ENCODE assay signal across 33 cellular contexts in the genomic region with DNA sequence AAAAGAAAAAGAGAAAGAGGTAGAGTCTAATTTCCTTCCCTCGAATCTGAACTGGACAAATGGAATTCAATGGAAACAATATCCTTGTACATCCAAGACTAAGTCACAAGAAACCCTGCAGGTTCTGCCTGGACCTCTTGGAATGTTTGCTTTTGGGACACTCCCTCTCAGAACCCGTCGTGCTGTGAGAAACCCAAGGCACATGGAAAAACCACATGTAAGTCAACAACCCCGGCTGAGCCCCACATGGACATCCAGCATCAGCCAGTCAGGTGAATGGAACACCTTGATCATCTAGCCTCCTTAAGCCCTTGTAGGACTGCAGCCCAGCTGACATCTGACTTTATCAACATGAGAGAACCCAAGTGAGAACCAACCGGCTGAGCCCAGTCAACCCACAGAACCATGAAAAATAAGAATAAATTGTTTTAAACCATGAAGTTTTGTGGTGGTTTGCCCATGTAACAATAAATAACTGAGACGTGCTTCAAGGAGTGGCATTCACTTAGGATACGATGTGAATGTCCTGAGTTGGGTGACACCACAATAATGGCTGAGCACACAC. TPM values are rescaled to one million over a fixed set of nuclear protein-coding genes. Genes with fewer than 3 reads are reported as not detected.
"Had no signal": no experiment of that assay in that cellular context is flagged by ENCODE, and none has a peak within 500 bp of the region (broad histone marks: within the 10 kb centered on the region; RNA-seq: fewer than 3 reads in every experiment).

No MANE protein-coding gene starts in this region.

- ATAC-seq: activated CD4-positive, alpha-beta T cell treated with anti-CD3 and anti-CD28 coated beads for 36 hours; activated CD8-positive, alpha-beta memory T cell treated with anti-CD3 and anti-CD28 coated beads, Interleukin-2, amount 10 ng/mL, durations not matched to agents 7 days and 5 days; activated CD8-positive, alpha-beta T cell treated with anti-CD3 and anti-CD28 coated beads, Interleukin-2, amount 10 ng/mL, durations not matched to agents 7 days and 5 days; activated naive CD8-positive, alpha-beta T cell treated with anti-CD3 and anti-CD28 coated beads, Interleukin-2, amount 50 U/mL, for 24 hours; gastroesophageal sphincter; heart right ventricle had no signal

- DNase-seq: activated CD4-positive, alpha-beta memory T cell treated with anti-CD3 and anti-CD28 coated beads for 36 hours; activated CD4-positive, alpha-beta T cell treated with anti-CD3 and anti-CD28 coated beads for 36 hours; activated CD4-positive, alpha-beta T cell treated with anti-CD3 and anti-CD28 coated beads, Interleukin-2, amount 10 ng/mL, durations not matched to agents 24 days and 14 days; activated CD4-positive, CD25-positive, alpha-beta regulatory T cell; activated CD4-positive, CD25-positive, alpha-beta regulatory T cell treated with anti-CD3 and anti-CD28 coated beads, Interleukin-2, amount 50 U/mL, for 72 hours; activated CD8-positive, alpha-beta memory T cell treated with anti-CD3 and anti-CD28 coated beads, Interleukin-2, amount 10 ng/mL, durations not matched to agents 7 days and 5 days; activated CD8-positive, alpha-beta memory T cell treated with anti-CD3 and anti-CD28 coated beads, Interleukin-2, amount 50 U/mL, for 4 hours; activated CD8-positive, alpha-beta T cell treated with anti-CD3 and anti-CD28 coated beads, Interleukin-2, amount 10 ng/mL, durations not matched to agents 7 days and 5 days; activated effector memory CD4-positive, alpha-beta T cell treated with anti-CD3 and anti-CD28 coated beads, Interleukin-2, amount 50 U/mL, for 16 hours; activated naive CD4-positive, alpha-beta T cell treated with anti-CD3 and anti-CD28 coated beads for 36 hours; activated naive CD8-positive, alpha-beta T cell treated with anti-CD3 and anti-CD28 coated beads for 36 hours; activated naive CD8-positive, alpha-beta T cell treated with anti-CD3 and anti-CD28 coated beads, Interleukin-2, amount 50 U/mL, for 24 hours; activated T-cell treated with anti-CD3 and anti-CD28 coated beads, Interleukin-2, amount 50 U/mL, for 1 hour; activated T-cell treated with anti-CD3 and anti-CD28 coated beads, Interleukin-2, amount 50 U/mL, for 48 hours; adrenal gland; amygdala; aorta; central memory CD4-positive, alpha-beta T cell; cortex of kidney; effector CD8-positive, alpha-beta T cell; esophagus squamous epithelium; foreskin melanocyte; heart right ventricle; T-helper 2 cell had no signal

- H3K27me3 Mint-ChIP-seq: activated naive CD4-positive, alpha-beta T cell treated with anti-CD3 and anti-CD28 coated beads, Interleukin-2, amount 50 U/mL, for 24 hours had no signal

- H3K4me3 Mint-ChIP-seq: activated CD4-positive, alpha-beta memory T cell treated with anti-CD3 and anti-CD28 coated beads for 36 hours; activated CD4-positive, alpha-beta T cell treated with anti-CD3 and anti-CD28 coated beads for 36 hours; activated CD4-positive, alpha-beta T cell treated with anti-CD3 and anti-CD28 coated beads, Interleukin-2, amount 10 ng/mL, durations not matched to agents 24 days and 14 days; activated CD8-positive, alpha-beta memory T cell treated with anti-CD3 and anti-CD28 coated beads, Interleukin-2, amount 10 ng/mL, durations not matched to agents 7 days and 5 days; activated CD8-positive, alpha-beta T cell treated with anti-CD3 and anti-CD28 coated beads, Interleukin-2, amount 10 ng/mL, durations not matched to agents 7 days and 5 days; activated naive CD4-positive, alpha-beta T cell treated with anti-CD3 and anti-CD28 coated beads for 36 hours; activated naive CD4-positive, alpha-beta T cell treated with anti-CD3 and anti-CD28 coated beads, Interleukin-2, amount 50 U/mL, for 24 hours; activated naive CD8-positive, alpha-beta T cell treated with anti-CD3 and anti-CD28 coated beads for 36 hours; activated naive CD8-positive, alpha-beta T cell treated with anti-CD3 and anti-CD28 coated beads, Interleukin-2, amount 50 U/mL, for 24 hours; activated T-helper 1 cell treated with anti-CD3 and anti-CD28 coated beads, Interleukin-12 subunit alpha, Interleukin-12 subunit beta, Interleukin-2, Interleukin-4 antibody, amounts not matched to agents 30 ng/mL and 10 ng/mL and 1 ng/mL, durations not matched to agents 14 hours and 24 hours and 36 hours; brain had no signal

- H3K36me3 ChIP-seq: adrenal gland, breast epithelium, cardiac muscle cell, esophagus squamous epithelium, gastroesophageal sphincter, heart right ventricle had no signal

- H3K4me1 ChIP-seq: breast epithelium had no signal

- H3K4me3 ChIP-seq: adrenal gland, breast epithelium, cardiac muscle cell, esophagus squamous epithelium, gastroesophageal sphincter, heart right ventricle had no signal

- H3K27me3 ChIP-seq: adrenal gland, breast epithelium, cardiac muscle cell, gastroesophageal sphincter, heart right ventricle had no signal

- H3K4me1 Mint-ChIP-seq: activated CD4-positive, alpha-beta T cell treated with anti-CD3 and anti-CD28 coated beads for 36 hours; activated CD4-positive, alpha-beta T cell treated with anti-CD3 and anti-CD28 coated beads, Interleukin-2, amount 10 ng/mL, durations not matched to agents 24 days and 14 days; activated CD8-positive, alpha-beta memory T cell treated with anti-CD3 and anti-CD28 coated beads, Interleukin-2, amount 10 ng/mL, durations not matched to agents 7 days and 5 days; activated naive CD4-positive, alpha-beta T cell treated with anti-CD3 and anti-CD28 coated beads, Interleukin-2, amount 50 U/mL, for 24 hours; activated naive CD8-positive, alpha-beta T cell treated with anti-CD3 and anti-CD28 coated beads for 36 hours; activated naive CD8-positive, alpha-beta T cell treated with anti-CD3 and anti-CD28 coated beads, Interleukin-2, amount 50 U/mL, for 24 hours had no signal

- H3K9me3 ChIP-seq: adrenal gland, breast epithelium, esophagus squamous epithelium, gastroesophageal sphincter, heart right ventricle had no signal

- H3K9me3 Mint-ChIP-seq: activated CD4-positive, alpha-beta memory T cell treated with anti-CD3 and anti-CD28 coated beads for 36 hours; activated CD4-positive, alpha-beta T cell treated with anti-CD3 and anti-CD28 coated beads, Interleukin-2, amount 10 ng/mL, durations not matched to agents 24 days and 14 days; activated naive CD4-positive, alpha-beta T cell treated with anti-CD3 and anti-CD28 coated beads for 36 hours; activated naive CD4-positive, alpha-beta T cell treated with anti-CD3 and anti-CD28 coated beads, Interleukin-2, amount 50 U/mL, for 24 hours; activated naive CD8-positive, alpha-beta T cell treated with anti-CD3 and anti-CD28 coated beads for 36 hours; activated naive CD8-positive, alpha-beta T cell treated with anti-CD3 and anti-CD28 coated beads, Interleukin-2, amount 50 U/mL, for 24 hours; activated T-helper 1 cell treated with anti-CD3 and anti-CD28 coated beads, Interleukin-12 subunit alpha, Interleukin-12 subunit beta, Interleukin-2, Interleukin-4 antibody, amounts not matched to agents 30 ng/mL and 10 ng/mL and 1 ng/mL, durations not matched to agents 14 hours and 24 hours and 36 hours; activated T-helper 2 cell treated with anti-CD3 and anti-CD28 coated beads, Interferon-gamma antibody, Interleukin-2, Interleukin-4, amounts not matched to agents 10 μg/mL and 5 μg/mL and 100 μg/mL, durations not matched to agents 14 hours and 24 hours and 36 hours had no signal

- H3K27ac ChIP-seq: adrenal gland, breast epithelium, cardiac muscle cell, epithelial cell of prostate, esophagus squamous epithelium, gastroesophageal sphincter, heart right ventricle had no signal

- H3K27ac Mint-ChIP-seq: activated CD4-positive, alpha-beta memory T cell treated with anti-CD3 and anti-CD28 coated beads for 36 hours; activated CD4-positive, alpha-beta T cell treated with anti-CD3 and anti-CD28 coated beads for 36 hours; activated CD4-positive, alpha-beta T cell treated with anti-CD3 and anti-CD28 coated beads, Interleukin-2, amount 10 ng/mL, durations not matched to agents 24 days and 14 days; activated CD8-positive, alpha-beta memory T cell treated with anti-CD3 and anti-CD28 coated beads, Interleukin-2, amount 10 ng/mL, durations not matched to agents 7 days and 5 days; activated CD8-positive, alpha-beta T cell treated with anti-CD3 and anti-CD28 coated beads, Interleukin-2, amount 10 ng/mL, durations not matched to agents 7 days and 5 days; activated naive CD4-positive, alpha-beta T cell treated with anti-CD3 and anti-CD28 coated beads for 36 hours; activated naive CD8-positive, alpha-beta T cell treated with anti-CD3 and anti-CD28 coated beads for 36 hours; activated naive CD8-positive, alpha-beta T cell treated with anti-CD3 and anti-CD28 coated beads, Interleukin-2, amount 50 U/mL, for 24 hours; activated T-helper 1 cell treated with anti-CD3 and anti-CD28 coated beads, Interleukin-12 subunit alpha, Interleukin-12 subunit beta, Interleukin-2, Interleukin-4 antibody, amounts not matched to agents 30 ng/mL and 10 ng/mL and 1 ng/mL, durations not matched to agents 14 hours and 24 hours and 36 hours; activated T-helper 2 cell treated with anti-CD3 and anti-CD28 coated beads, Interferon-gamma antibody, Interleukin-2, Interleukin-4, amounts not matched to agents 10 μg/mL and 5 μg/mL and 100 μg/mL, durations not matched to agents 14 hours and 24 hours and 36 hours; brain had no signal

- H3K36me3 Mint-ChIP-seq: activated CD4-positive, alpha-beta memory T cell treated with anti-CD3 and anti-CD28 coated beads for 36 hours; activated CD8-positive, alpha-beta memory T cell treated with anti-CD3 and anti-CD28 coated beads, Interleukin-2, amount 10 ng/mL, durations not matched to agents 7 days and 5 days; activated naive CD4-positive, alpha-beta T cell treated with anti-CD3 and anti-CD28 coated beads, Interleukin-2, amount 50 U/mL, for 24 hours; activated naive CD8-positive, alpha-beta T cell treated with anti-CD3 and anti-CD28 coated beads for 36 hours; brain had no signal

RNA-seq across cellular contexts. Expression of a gene that starts 28.6 kb away (rescaled TPM):
- total RNA-seq: activated CD4-positive, alpha-beta memory T cell treated with anti-CD3 and anti-CD28 coated beads for 36 hours; activated CD4-positive, alpha-beta T cell treated with anti-CD3 and anti-CD28 coated beads for 36 hours; activated CD4-positive, alpha-beta T cell treated with anti-CD3 and anti-CD28 coated beads, Interleukin-2, amount 10 ng/mL, durations not matched to agents 24 days and 14 days; activated CD8-positive, alpha-beta memory T cell treated with anti-CD3 and anti-CD28 coated beads, Interleukin-2, amount 10 ng/mL, durations not matched to agents 7 days and 5 days; activated CD8-positive, alpha-beta T cell treated with anti-CD3 and anti-CD28 coated beads, Interleukin-2, amount 10 ng/mL, durations not matched to agents 7 days and 5 days; activated naive CD4-positive, alpha-beta T cell treated with anti-CD3 and anti-CD28 coated beads for 36 hours; activated naive CD8-positive, alpha-beta T cell treated with anti-CD3 and anti-CD28 coated beads for 36 hours; activated T-helper 1 cell treated with anti-CD3 and anti-CD28 coated beads, Interleukin-12 subunit alpha, Interleukin-12 subunit beta, Interleukin-2, Interleukin-4 antibody, amounts not matched to agents 30 ng/mL and 10 ng/mL and 1 ng/mL, durations not matched to agents 14 hours and 24 hours and 36 hours; T-helper 1 cell treated with Interleukin-12 subunit alpha and Interleukin-12 subunit beta and Interleukin-4 antibody, amounts not matched to agents 30 ng/mL and 1 ng/mL, for 36 hours had no signal
